8 cellular contexts compared by ENCODE assay signal in the genomic region with DNA sequence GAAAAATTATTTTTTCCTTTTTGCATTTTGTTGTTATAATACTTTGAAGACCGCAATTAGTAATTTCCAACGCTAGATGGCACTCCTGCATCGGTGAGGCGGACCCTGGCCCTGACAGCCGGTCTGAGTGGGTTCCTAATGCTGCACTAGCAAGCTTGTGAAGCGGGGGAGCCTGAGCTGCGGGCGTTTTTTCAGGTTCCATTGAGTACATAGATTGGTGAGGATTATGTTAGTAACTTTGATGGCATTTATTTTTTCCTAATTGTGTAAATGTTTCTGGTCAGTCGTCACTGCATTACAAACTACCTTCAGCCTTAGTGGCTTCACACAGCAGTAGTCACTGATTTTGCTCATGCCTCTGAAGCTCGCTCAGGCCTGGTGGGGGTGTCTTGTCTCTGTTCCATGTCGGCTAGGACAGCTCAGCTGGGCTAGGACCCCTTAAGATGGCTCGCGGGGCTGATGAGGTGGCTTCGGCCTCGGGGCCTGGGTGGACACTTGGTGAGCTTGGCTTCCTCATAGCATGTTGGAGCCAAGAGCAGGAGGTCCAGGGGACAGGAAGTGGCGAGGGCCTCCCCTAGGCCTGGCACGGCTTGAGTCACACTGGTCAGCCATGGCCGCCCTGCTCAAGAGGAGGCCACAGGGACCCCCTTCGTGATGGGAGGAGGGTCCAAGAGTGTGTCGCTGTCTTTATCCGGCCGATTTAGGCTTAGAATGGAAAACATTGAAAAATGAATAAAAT. TPM values are rescaled to one million over a fixed set of nuclear protein-coding genes. Genes with fewer than 3 reads are reported as not detected.
A peak's percentile ranks its signal among the peaks of the same experiment; 100 is the strongest.
DNase-seq lines count a peak whose midpoint lies in the region; ATAC-seq, FAIRE-seq and TF ChIP-seq lines count a peak whose summit lies in the region.

No MANE protein-coding gene starts in this region.

- H3K27me3 Mint-ChIP-seq in activated CD4-positive, alpha-beta memory T cell treated with anti-CD3 and anti-CD28 coated beads for 36 hours = no peaks in the 10 kb centered on the region
- H3K27me3 Mint-ChIP-seq in stimulated activated naive B cell treated with anti-CD40 and anti-IgM and Interleukin-4, amounts not matched to agents 10 μg/mL and 1 μg/mL and 100 μg/mL, for 72 hours = no peaks in the 10 kb centered on the region

- no peak overlapping the region for H3K56ac ChIP-seq in H1 (replicated peaks; ENCODE audit: insufficient read length, low read depth, low read length)

- POLR2A ChIA-PET in activated CD4-positive, alpha-beta memory T cell treated with anti-CD3 and anti-CD28 coated beads for 36 hours (lab: Charles Lee) = no interaction called here
- POLR2A ChIA-PET in H1 (lab: Charles Lee; ENCODE audit: partially characterized antibody) = interaction anchor here (1.4 kb wide), 1 partner anchor 32 kb away, joined by 3 read pairs; no protein-coding TSS in a partner anchor

- peaks cover 26% of the 10 kb centered on the region for H3K4me1 Mint-ChIP-seq in activated CD4-positive, alpha-beta memory T cell treated with anti-CD3 and anti-CD28 coated beads for 36 hours (ENCODE audit: low read depth)
- peaks cover 7 to 21% of the 10 kb centered on the region in 2 donors for H3K4me1 Mint-ChIP-seq in stimulated activated naive B cell treated with anti-CD40 and anti-IgM and Interleukin-4, amounts not matched to agents 10 μg/mL and 1 μg/mL and 100 μg/mL, for 72 hours

- H3K27ac Mint-ChIP-seq in activated CD4-positive, alpha-beta memory T cell treated with anti-CD3 and anti-CD28 coated beads for 36 hours = no peak overlapping the region
- peak overlapping the region; percentile 53 for H3K27ac Mint-ChIP-seq in stimulated activated naive B cell treated with anti-CD40 and anti-IgM and Interleukin-4, amounts not matched to agents 10 μg/mL and 1 μg/mL and 100 μg/mL, for 72 hours

- H4K91ac ChIP-seq in H1 (replicated peaks; ENCODE audit: insufficient read length, low read length) (no peak overlapping the region), mesenchymal stem cell (ENCODE audit: low read length) (peak overlapping the region; percentile 61)

- peaks cover 45% of the 10 kb centered on the region for H3K36me3 Mint-ChIP-seq in activated CD4-positive, alpha-beta memory T cell treated with anti-CD3 and anti-CD28 coated beads for 36 hours
- H3K36me3 Mint-ChIP-seq in stimulated activated naive B cell treated with anti-CD40 and anti-IgM and Interleukin-4, amounts not matched to agents 10 μg/mL and 1 μg/mL and 100 μg/mL, for 72 hours = peaks cover 28 to 39% of the 10 kb centered on the region in 2 donors

- H4K8ac ChIP-seq in H1 (ENCODE audit: extremely low read depth, insufficient read depth, low read length) = no peak overlapping the region
- peak overlapping the region; percentile 81 for H4K8ac ChIP-seq in mesenchymal stem cell (ENCODE audit: low read length)

- H3K79me2 ChIP-seq in H1 (ENCODE audit: control insufficient read depth in 1 of 2, insufficient read depth in 2 of 2, low read length in 2 of 2) = no peaks in the 10 kb centered on the region

- H2BK12ac ChIP-seq in H1 (ENCODE audit: low read depth, low read length) (no peak overlapping the region; the same call in 1 of the 2 replicates), mesenchymal stem cell (ENCODE audit: low read length in 2 of 2) (peak overlapping the region in 1 of 2 experiments; percentile 46)

- H2BK120ac ChIP-seq in H1 (replicated peaks; ENCODE audit: low read depth, low read length) = no peak overlapping the region
- no peak overlapping the region for H2BK120ac ChIP-seq in mesenchymal stem cell (ENCODE audit: low read depth, low read length)

- H3K27me3 ChIP-seq in H1 (replicated peaks in 1 of 4; ENCODE audit: control insufficient read depth in 3 of 4, extremely low read depth in 1 of 4, insufficient read depth in 3 of 4, low read length in 3 of 4) (no peaks in the 10 kb centered on the region), mesenchymal stem cell (ENCODE audit: control insufficient read depth in 1 of 2, insufficient read depth in 1 of 2, low read length in 2 of 2) (no peaks in the 10 kb centered on the region)

- TF ChIP-seq POLR2A in H1 (IDR thresholded peaks at IDR 0.05; ENCODE audit: control extremely low read depth in 1 of 2, low read depth in 2 of 2, low read length in 2 of 2) = no peak

- FAIRE-seq in H1 (lab: Jason Lieb, UNC) = peak; percentile 84

- CTCF ChIA-PET in activated CD4-positive, alpha-beta memory T cell treated with anti-CD3 and anti-CD28 coated beads for 36 hours (lab: Charles Lee) = interaction anchor here (0.6 to 2.1 kb wide), 35 partner anchors 8 to 1727 kb away, joined by 3 to 24 read pairs (median 4); a partner anchor contains a TSS
- CTCF ChIA-PET in H1 (lab: Charles Lee; ENCODE audit: partially characterized antibody) = interaction anchor here (0.6 to 3.0 kb wide), 54 partner anchors 8 to 1197 kb away, joined by 3 to 28 read pairs (median 4); a partner anchor contains a TSS

- H2AFZ ChIP-seq in H1 (ENCODE audit: low read length) = no peak overlapping the region
- H2AFZ ChIP-seq in mesenchymal stem cell (ENCODE audit: low read depth, low read length) = no peak overlapping the region

- H3K23me2 ChIP-seq in H1 (ENCODE audit: low read depth, low read length) = no peaks in the 10 kb centered on the region

- H3K4me3 ChIP-seq in H1 (ENCODE audit: extremely low read depth in 1 of 4, insufficient read depth in 2 of 4, low read depth in 3 of 4, low read length in 4 of 4) (no peak overlapping the region), mesenchymal stem cell (ENCODE audit: insufficient read depth in 1 of 2, low read depth in 1 of 2, low read length in 2 of 2) (no peak overlapping the region)

- ATAC-seq in GM18517 (IDR thresholded peaks at IDR 0.05; ENCODE audit: unreplicated experiment) = peak; percentile 81
- ATAC-seq in HG02981 (IDR thresholded peaks at IDR 0.05; ENCODE audit: unreplicated experiment) = peak; percentile 79
- peak; percentile 71 to 74 for ATAC-seq in stimulated activated naive B cell treated with anti-CD40 and anti-IgM and Interleukin-4, amounts not matched to agents 10 μg/mL and 1 μg/mL and 100 μg/mL, for 72 hours (replicated peaks)

- H3K9me3 ChIP-seq in H1 (ENCODE audit: insufficient read depth in 2 of 2, low read depth in 1 of 2, low read length in 1 of 2) (no peaks in the 10 kb centered on the region), mesenchymal stem cell (ENCODE audit: control insufficient read depth, low read length) (no peaks in the 10 kb centered on the region)

- no peak overlapping the region for H3K4me2 ChIP-seq in H1 (ENCODE audit: insufficient read depth in 1 of 2, low read depth in 2 of 2, low read length in 2 of 2)
- no peak overlapping the region for H3K4me2 ChIP-seq in mesenchymal stem cell (ENCODE audit: low read length, poor library complexity, severe bottlenecking)

- TF ChIP-seq EP300 in H1 (IDR thresholded peaks at IDR 0.05; ENCODE audit: borderline replicate concordance in 1 of 2, low read depth in 2 of 2, low read length in 2 of 2) = no peak

- WGBS in H1 (ENCODE audit: extremely low coverage in 1 of 2, insufficient coverage in 1 of 2, insufficient read length in 1 of 2, insufficient replicate concordance in 2 of 2, low coverage in 1 of 2, low lambda C conversion rate in 2 of 2, missing lambda C conversion rate in 1 of 2), 2 experiments = 65% methylated on average over 22 of the region's 22 CpGs; no CpG with 5 or more reads in 1 of the 2 experiments
- 64% methylated on average over 20 of the region's 22 CpGs for WGBS in mesenchymal stem cell

- H4K20me1 ChIP-seq in H1 (replicated peaks in 1 of 2; ENCODE audit: control insufficient read depth in 1 of 2, insufficient read depth in 2 of 2, low read length in 2 of 2) = no peaks in the 10 kb centered on the region

- H3K18ac ChIP-seq in H1 (ENCODE audit: extremely low read depth, low read length) = no peak overlapping the region
- H3K18ac ChIP-seq in mesenchymal stem cell (ENCODE audit: low read depth in 1 of 2, low read length in 2 of 2) = no peak overlapping the region

- H2BK5ac ChIP-seq in H1 (ENCODE audit: low read depth, low read length) = no peak overlapping the region
- no peak overlapping the region for H2BK5ac ChIP-seq in mesenchymal stem cell (ENCODE audit: low read depth, low read length, poor library complexity, severe bottlenecking)

- H3K14ac ChIP-seq in H1 (ENCODE audit: insufficient read length) = no peak overlapping the region
- H3K14ac ChIP-seq in mesenchymal stem cell (ENCODE audit: low read length in 2 of 2) = no peak overlapping the region

- intact Hi-C loops in activated CD4-positive, alpha-beta memory T cell treated with anti-CD3 and anti-CD28 coated beads for 36 hours (cut with micrococcal nuclease) = no loop called here

- H3K9ac ChIP-seq in H1 (replicated peaks in 1 of 4; ENCODE audit: extremely low read depth in 1 of 4, low read depth in 3 of 4, low read length in 3 of 4) = no peak overlapping the region
- H3K9ac ChIP-seq in mesenchymal stem cell (ENCODE audit: low read length) = peak overlapping the region; percentile 60

- H3K4ac ChIP-seq in H1 (replicated peaks; ENCODE audit: insufficient read length, low read depth, low read length) (no peak overlapping the region), mesenchymal stem cell (ENCODE audit: low read depth in 1 of 2, low read length in 2 of 2) (no peak overlapping the region)

- DNase-seq in Ammon's horn (ENCODE audit: low spot score) = peak; percentile 90
- peak; percentile 75 for DNase-seq in NCI-H2227 (lab: John Stamatoyannopoulos, UW; ENCODE audit: unreplicated experiment)
- DNase-seq in activated CD4-positive, alpha-beta memory T cell treated with anti-CD3 and anti-CD28 coated beads for 36 hours = peak; percentile 57
- peak; percentile 33 to 59 for DNase-seq in H1 (ENCODE audit: low read depth in 1 of 2, low spot score in 2 of 2)
- DNase-seq in mesenchymal stem cell = peak; percentile 66
- no peak for DNase-seq in stimulated activated naive B cell treated with anti-CD40 and anti-IgM and Interleukin-4, amounts not matched to agents 10 μg/mL and 1 μg/mL and 100 μg/mL, for 72 hours

- H3K79me1 ChIP-seq in H1 (ENCODE audit: low read depth, low read length) (no peaks in the 10 kb centered on the region), mesenchymal stem cell (replicated peaks; ENCODE audit: low read length, poor library complexity, severe bottlenecking) (peaks cover 20% of the 10 kb centered on the region)

- no peak overlapping the region for H2BK20ac ChIP-seq in H1 (ENCODE audit: low read length)

- peaks cover 0 to 5% (median 1%) of the 10 kb centered on the region in 4 experiments; a peak in 3 of 7 replicates for H3K4me1 ChIP-seq in H1 (replicated peaks in 1 of 4; ENCODE audit: control insufficient read depth in 3 of 4, insufficient read depth in 4 of 4, low read length in 3 of 4)
- H3K4me1 ChIP-seq in mesenchymal stem cell (ENCODE audit: control insufficient read depth, insufficient read depth, low read depth, low read length) = peaks cover 8% of the 10 kb centered on the region

- H3K4me3 Mint-ChIP-seq in activated CD4-positive, alpha-beta memory T cell treated with anti-CD3 and anti-CD28 coated beads for 36 hours = no peak overlapping the region
- H3K4me3 Mint-ChIP-seq in stimulated activated naive B cell treated with anti-CD40 and anti-IgM and Interleukin-4, amounts not matched to agents 10 μg/mL and 1 μg/mL and 100 μg/mL, for 72 hours = no peak overlapping the region

- peaks cover 0 to 21% (median 2%) of the 10 kb centered on the region in 4 experiments; a peak in 7 of 8 replicates for H3K36me3 ChIP-seq in H1 (ENCODE audit: control insufficient read depth in 2 of 4, insufficient read depth in 4 of 4, low read length in 3 of 4)
- peaks cover 31 to 87% of the 10 kb centered on the region in 2 experiments for H3K36me3 ChIP-seq in mesenchymal stem cell (ENCODE audit: control insufficient read depth in 1 of 2, insufficient read depth in 2 of 2, low read depth in 1 of 2, low read length in 2 of 2)

- no peak overlapping the region for H4K5ac ChIP-seq in H1 (ENCODE audit: insufficient read length, low read depth, low read length)

- TF ChIP-seq CTCF in H1 (IDR thresholded peaks at IDR 0.05; ENCODE audit: control extremely low read depth in 1 of 3, insufficient read depth in 1 of 3, low read depth in 1 of 3, low read length in 3 of 3) = peak; percentile 63 to 71 (median 67)

- H2BK15ac ChIP-seq in H1 (ENCODE audit: low read length) = no peak overlapping the region
- H2BK15ac ChIP-seq in mesenchymal stem cell (ENCODE audit: low read depth, poor library complexity, severe bottlenecking) = no peak overlapping the region

- H3K27ac ChIP-seq in H1 (ENCODE audit: low read depth, low read length) = no peak overlapping the region
- H3K27ac ChIP-seq in mesenchymal stem cell (ENCODE audit: low read length, poor library complexity, severe bottlenecking) = no peak overlapping the region

- H3K23ac ChIP-seq in H1 (ENCODE audit: insufficient read length) (no peak overlapping the region), mesenchymal stem cell (ENCODE audit: low read length in 2 of 2) (no peak overlapping the region)

- no peak overlapping the region for H2AK5ac ChIP-seq in H1 (ENCODE audit: low read depth, low read length)
- H2AK5ac ChIP-seq in mesenchymal stem cell (ENCODE audit: low read length, severe bottlenecking) = no peak overlapping the region

- peak; percentile 86 to 90 for TF ChIP-seq RAD21 in H1 (IDR thresholded peaks at IDR 0.05 in 1 of 2, conservative IDR thresholded peaks at IDR 0.05 in 1 of 2; ENCODE audit: low read depth in 2 of 2, low read length in 2 of 2)

- no peaks in the 10 kb centered on the region for H3K9me3 Mint-ChIP-seq in activated CD4-positive, alpha-beta memory T cell treated with anti-CD3 and anti-CD28 coated beads for 36 hours
- H3K9me3 Mint-ChIP-seq in stimulated activated naive B cell treated with anti-CD40 and anti-IgM and Interleukin-4, amounts not matched to agents 10 μg/mL and 1 μg/mL and 100 μg/mL, for 72 hours = no peaks in the 10 kb centered on the region

RNA-seq across cellular contexts. Expression of a gene that starts 25.0 kb away (rescaled TPM):
- total RNA-seq in activated CD4-positive, alpha-beta memory T cell treated with anti-CD3 and anti-CD28 coated beads for 36 hours = 10 to 100 TPM; 53.6 to 63.5 TPM
- total RNA-seq in H1 (2021; fragmentation: NEBNext Ultra II Directional; extraction: Animal tissue kit (Norgen Biotek cat#: 25700)) = 24.4 and 28.3 TPM in 2 replicates
- polyA plus RNA-seq in H1 (2011; rRNA removed) = 3.7 and 3.8 TPM in 2 replicates
- polyA plus RNA-seq in H1 (2011; cell fraction: cytosol; rRNA removed) = 6.1 TPM
- 8.6 TPM for polyA plus RNA-seq in H1 (2011; cell fraction: nucleus; rRNA removed)
- polyA plus RNA-seq in H1 (2012, experiment 1 of 2) = 11.5 to 17.6 TPM (median 15.3 TPM) in 4 replicates
- polyA plus RNA-seq in H1 (2012, experiment 2 of 2) = 0.89 TPM
- polyA plus RNA-seq in H1 (2013, experiment 1 of 2) = 18.0 TPM
- polyA plus RNA-seq in H1 (2013, experiment 2 of 2) = 17.3 TPM
- 5.0 and 8.5 TPM in 2 replicates for polyA minus RNA-seq in H1 (2011; rRNA and poly(A)+ RNA removed)
- polyA minus RNA-seq in H1 (2011; cell fraction: cytosol; rRNA and poly(A)+ RNA removed) = 6.2 TPM
- polyA minus RNA-seq in H1 (2011; cell fraction: nucleus; rRNA and poly(A)+ RNA removed) = 8.1 TPM
- polyA plus RNA-seq in mesenchymal stem cell (2013, experiment 1 of 2) = 38.4 TPM
- 35.9 TPM for polyA plus RNA-seq in mesenchymal stem cell (2013, experiment 2 of 2)
